10 cellular contexts compared by ENCODE assay signal in genomic region chr14:35532783-35533356, GRCh38. TPM values are rescaled to one million over a fixed set of nuclear protein-coding genes. Genes with fewer than 3 reads are reported as not detected.
A peak's percentile ranks its signal among the peaks of the same experiment; 100 is the strongest.
DNase-seq lines count a peak whose midpoint lies in the region; ATAC-seq, FAIRE-seq and TF ChIP-seq lines count a peak whose summit lies in the region.
"Had no signal": no experiment of that assay in that cellular context is flagged by ENCODE, and none has a peak within 500 bp of the region (broad histone marks: within the 10 kb centered on the region; RNA-seq: fewer than 3 reads in every experiment).

No MANE protein-coding gene starts in this region.

- CTCF ChIA-PET in H1 (lab: Charles Lee; ENCODE audit: partially characterized antibody), result interaction anchor here (1.0 to 2.8 kb wide), 7 partner anchors 18 to 156 kb away, joined by 3 to 11 read pairs (median 3); no protein-coding TSS in a partner anchor

- in situ Hi-C loops in G401 (cut with HindIII; ENCODE audit: low sequenced_read_pairs), result no loop called here

- no peak for TF ChIP-seq RAD21 in H1 (IDR thresholded peaks at IDR 0.05 in 1 of 2, conservative IDR thresholded peaks at IDR 0.05 in 1 of 2; ENCODE audit: low read depth in 2 of 2, low read length in 2 of 2)

- H2BK20ac ChIP-seq in H1 (ENCODE audit: low read length), result no peak overlapping the region

- peaks cover 18% of the 10 kb centered on the region for H3K23me2 ChIP-seq in H1 (ENCODE audit: low read depth, low read length)

- H4K8ac ChIP-seq in H1 (ENCODE audit: extremely low read depth, insufficient read depth, low read length), result no peak overlapping the region

- peak; percentile 12 for ATAC-seq in GM19395 (IDR thresholded peaks at IDR 0.05; ENCODE audit: unreplicated experiment)

- no peak overlapping the region for H3K18ac ChIP-seq in H1 (ENCODE audit: extremely low read depth, low read length)

- H3K79me2 ChIP-seq in KMS-11 (ENCODE audit: insufficient read depth, low read depth), result no peaks in the 10 kb centered on the region
- H3K79me2 ChIP-seq in H1 (ENCODE audit: control insufficient read depth in 1 of 2, insufficient read depth in 2 of 2, low read length in 2 of 2), result no peaks in the 10 kb centered on the region

- no peak for TF ChIP-seq POLR2A in H1 (IDR thresholded peaks at IDR 0.05; ENCODE audit: control extremely low read depth in 1 of 2, low read depth in 2 of 2, low read length in 2 of 2)

- TF ChIP-seq EP300 in H1 (IDR thresholded peaks at IDR 0.05; ENCODE audit: borderline replicate concordance in 1 of 2, low read depth in 2 of 2, low read length in 2 of 2), result no peak

- H2BK5ac ChIP-seq in H1 (ENCODE audit: low read depth, low read length), result no peak overlapping the region

- no peak overlapping the region for H3K4ac ChIP-seq in H1 (replicated peaks; ENCODE audit: insufficient read length, low read depth, low read length)

- no peaks in the 10 kb centered on the region for H3K79me1 ChIP-seq in H1 (ENCODE audit: low read depth, low read length)

- H3K9ac ChIP-seq in KMS-11 (no peak overlapping the region), H1 (replicated peaks in 1 of 4; ENCODE audit: extremely low read depth in 1 of 4, low read depth in 3 of 4, low read length in 3 of 4) (no peak overlapping the region), rectal smooth muscle tissue (ENCODE audit: low read length) (no peak overlapping the region)

- no peaks in the 10 kb centered on the region for H3K9me3 ChIP-seq in H1 (ENCODE audit: insufficient read depth in 2 of 2, low read depth in 1 of 2, low read length in 1 of 2)

- H3K56ac ChIP-seq in H1 (replicated peaks; ENCODE audit: insufficient read length, low read depth, low read length), result no peak overlapping the region

- no peak overlapping the region for H4K5ac ChIP-seq in H1 (ENCODE audit: insufficient read length, low read depth, low read length)

- H2AFZ ChIP-seq in KMS-11 (ENCODE audit: low read depth) (peak overlapping the region; percentile 57), H1 (ENCODE audit: low read length) (peak overlapping the region; percentile 76; the same call in 1 of the 2 replicates)

- H3K4me1 ChIP-seq in KMS-11 (ENCODE audit: low read depth, poor library complexity, severe bottlenecking) (peaks cover 3% of the 10 kb centered on the region), H1 (replicated peaks in 1 of 4; ENCODE audit: control insufficient read depth in 3 of 4, insufficient read depth in 4 of 4, low read length in 3 of 4) (peaks cover 0 to 9% (median 3%) of the 10 kb centered on the region in 4 experiments; a peak in 5 of 7 replicates), rectal smooth muscle tissue (ENCODE audit: control insufficient read depth, insufficient read depth, low read length) (no peaks in the 10 kb centered on the region)

- no peak overlapping the region for H3K23ac ChIP-seq in H1 (ENCODE audit: insufficient read length)

- H3K4me3 ChIP-seq in KMS-11 (IDR thresholded peaks at IDR 0.05; ENCODE audit: insufficient read depth, low read depth, low read length) (no peak overlapping the region), H1 (ENCODE audit: extremely low read depth in 1 of 4, insufficient read depth in 2 of 4, low read depth in 3 of 4, low read length in 4 of 4) (peak overlapping the region; percentile 58 to 78 (median 65)), rectal smooth muscle tissue (ENCODE audit: low read length) (peak overlapping the region; percentile 64)

- no peak overlapping the region for H3K14ac ChIP-seq in H1 (ENCODE audit: insufficient read length)

- H2BK120ac ChIP-seq in H1 (replicated peaks; ENCODE audit: low read depth, low read length), result no peak overlapping the region

- H2BK12ac ChIP-seq in H1 (ENCODE audit: low read depth, low read length), result no peak overlapping the region

- no peak overlapping the region for H4K91ac ChIP-seq in H1 (replicated peaks; ENCODE audit: insufficient read length, low read length)

- POLR2A ChIA-PET in H1 (lab: Charles Lee; ENCODE audit: partially characterized antibody), result no interaction called here

- H3K4me2 ChIP-seq in KMS-11, result peak overlapping the region; percentile 62; the same call in 1 of the 2 replicates
- peak overlapping the region; percentile 75 to 95 for H3K4me2 ChIP-seq in H1 (ENCODE audit: insufficient read depth in 1 of 2, low read depth in 2 of 2, low read length in 2 of 2)

- no peak overlapping the region for H2AK5ac ChIP-seq in H1 (ENCODE audit: low read depth, low read length)

- H3K27ac ChIP-seq in KMS-11 (no peak overlapping the region), H1 (ENCODE audit: low read depth, low read length) (no peak overlapping the region), rectal smooth muscle tissue (ENCODE audit: low read depth, low read length) (no peak overlapping the region)

- FAIRE-seq in H1 (lab: Jason Lieb, UNC) (no peak), urothelium cell line (lab: Jason Lieb, UNC) (no peak)

- no peak overlapping the region for H2BK15ac ChIP-seq in H1 (ENCODE audit: low read length)

- H3K36me3 ChIP-seq in KMS-11 (ENCODE audit: insufficient read depth), result no peaks in the 10 kb centered on the region
- no peaks in the 10 kb centered on the region for H3K36me3 ChIP-seq in H1 (ENCODE audit: control insufficient read depth in 2 of 4, insufficient read depth in 4 of 4, low read length in 3 of 4)
- no peaks in the 10 kb centered on the region for H3K36me3 ChIP-seq in rectal smooth muscle tissue (ENCODE audit: control insufficient read depth, insufficient read depth, low read length)

- no peak for TF ChIP-seq CTCF in KMS-11 (conservative IDR thresholded peaks at IDR 0.05; ENCODE audit: low read depth, low read length)
- no peak for TF ChIP-seq CTCF in H1 (IDR thresholded peaks at IDR 0.05; ENCODE audit: control extremely low read depth in 1 of 3, insufficient read depth in 1 of 3, low read depth in 1 of 3, low read length in 3 of 3)

- H3K27me3 ChIP-seq in KMS-11 (ENCODE audit: insufficient read depth, low read depth) (no peaks in the 10 kb centered on the region), H1 (replicated peaks in 1 of 4; ENCODE audit: control insufficient read depth in 3 of 4, extremely low read depth in 1 of 4, insufficient read depth in 3 of 4, low read length in 3 of 4) (peaks cover 19 to 57% (median 39%) of the 10 kb centered on the region in 4 experiments), rectal smooth muscle tissue (ENCODE audit: control insufficient read depth, insufficient read depth, low read length) (peaks cover 26% of the 10 kb centered on the region)

- no peaks in the 10 kb centered on the region for H4K20me1 ChIP-seq in KMS-11 (ENCODE audit: insufficient read depth)
- peaks cover 6 to 9% of the 10 kb centered on the region in 2 experiments for H4K20me1 ChIP-seq in H1 (replicated peaks in 1 of 2; ENCODE audit: control insufficient read depth in 1 of 2, insufficient read depth in 2 of 2, low read length in 2 of 2)

- WGBS in H1 (ENCODE audit: extremely low coverage in 1 of 2, insufficient coverage in 1 of 2, insufficient read length in 1 of 2, insufficient replicate concordance in 2 of 2, low coverage in 1 of 2, low lambda C conversion rate in 2 of 2, missing lambda C conversion rate in 1 of 2), 2 experiments, result 18% methylated on average over 6 of the region's 6 CpGs; no CpG with 5 or more reads in 1 of the 2 experiments

- DNase-seq in H1 (ENCODE audit: low read depth in 1 of 2, low spot score in 2 of 2) (no peak), G401 (ENCODE audit: low spot score) (no peak), urothelium cell line (ENCODE audit: low spot score) (no peak), cortex of kidney (lab: John Stamatoyannopoulos, UW) (no peak)
- DNase-seq in activated CD4-positive, CD25-positive, alpha-beta regulatory T cell (lab: John Stamatoyannopoulos, UW), result no peak

TF ChIP-seq in H1, 55 proteins besides CTCF, POLR2A, EP300 and RAD21 (continues in another document):
- TF ChIP-seq ZNF274 (IDR thresholded peaks at IDR 0.05; ENCODE audit: borderline replicate concordance, extremely low read depth, low read length) (no peak), GTF2F1 (IDR thresholded peaks at IDR 0.05; ENCODE audit: borderline replicate concordance, low read depth, low read length) (no peak), BCL11A (IDR thresholded peaks at IDR 0.05; ENCODE audit: low read depth in 2 of 2, low read length in 2 of 2) (no peak), RNF2 (IDR thresholded peaks at IDR 0.05; ENCODE audit: borderline replicate concordance, low read depth, low read length, missing control alignments, poor library complexity, severe bottlenecking) (no peak), SRF (IDR thresholded peaks at IDR 0.05; ENCODE audit: low read depth, low read length) (no peak), SUZ12 (IDR thresholded peaks at IDR 0.05; ENCODE audit: low read length) (no peak), ATF3 (IDR thresholded peaks at IDR 0.05; ENCODE audit: insufficient read depth, low read depth, low read length) (no peak), HDAC2 (IDR thresholded peaks at IDR 0.05; ENCODE audit: borderline replicate concordance in 1 of 2, low read depth in 2 of 2, low read length in 2 of 2) (no peak), KDM5A (IDR thresholded peaks at IDR 0.05; ENCODE audit: low read length) (no peak), RBBP5 (IDR thresholded peaks at IDR 0.05; ENCODE audit: borderline replicate concordance, low read depth, low read length) (no peak), KDM1A (IDR thresholded peaks at IDR 0.05; ENCODE audit: borderline replicate concordance, low read length) (no peak), EZH2 (IDR thresholded peaks at IDR 0.05; ENCODE audit: low read depth, low read length, severe bottlenecking) (no peak), JUN (IDR thresholded peaks at IDR 0.05; ENCODE audit: low read depth, low read length) (no peak)

RNA-seq across cellular contexts. Expression of gene INSM2, which starts 1.1 kb away (rescaled TPM):
- total RNA-seq in H1 (2021; fragmentation: NEBNext Ultra II Directional; extraction: Animal tissue kit (Norgen Biotek cat#: 25700)), result 0.10 TPM in 1 of 2 replicates, not detected in the other
- polyA plus RNA-seq in H1 (2011; rRNA removed), result not detected in 2 replicates
- polyA plus RNA-seq in H1 (2011; cell fraction: cytosol; rRNA removed), result not detected
- polyA plus RNA-seq in H1 (2011; cell fraction: nucleus; rRNA removed), result not detected
- not detected in 4 replicates for polyA plus RNA-seq in H1 (2012, experiment 1 of 2)
- polyA plus RNA-seq in H1 (2012, experiment 2 of 2), result not detected
- 0.02 TPM for polyA plus RNA-seq in H1 (2013, experiment 1 of 2)
- polyA plus RNA-seq in H1 (2013, experiment 2 of 2), result not detected
- not detected in 2 replicates for polyA minus RNA-seq in H1 (2011; rRNA and poly(A)+ RNA removed)
- not detected for polyA minus RNA-seq in H1 (2011; cell fraction: cytosol; rRNA and poly(A)+ RNA removed)
- polyA minus RNA-seq in H1 (2011; cell fraction: nucleus; rRNA and poly(A)+ RNA removed), result not detected
- 0.17 TPM in 1 of 2 replicates, not detected in the other for total RNA-seq in G401 (2014; rRNA removed; shearing (Covaris generic))
- total RNA-seq: mononuclear cell, NCI-H460 had no signal
